22 cellular contexts compared by ENCODE assay signal in genomic region chr3:195046441-195046840, GRCh38.
"Had no signal": no experiment of that assay in that cellular context is flagged by ENCODE, and none has a peak within 500 bp of the region (broad histone marks: within the 10 kb centered on the region; RNA-seq: fewer than 3 reads in every experiment).

No MANE protein-coding gene starts in this region.

- DNase-seq: activated CD4-positive, alpha-beta T cell treated with anti-CD3 and anti-CD28 coated beads for 1 hour; activated CD4-positive, alpha-beta T cell treated with anti-CD3 and anti-CD28 coated beads, Interleukin-2, amount 10 ng/mL, durations not matched to agents 24 days and 14 days; activated CD4-positive, alpha-beta T cell treated with anti-CD3 and anti-CD28 coated beads, Interleukin-2, amount 50 U/mL, for 48 hours; activated CD8-positive, alpha-beta memory T cell treated with anti-CD3 and anti-CD28 coated beads, Interleukin-2, amount 10 ng/mL, durations not matched to agents 7 days and 5 days; activated gamma-delta T cell; activated naive CD4-positive, alpha-beta T cell treated with anti-CD3 and anti-CD28 coated beads for 36 hours; activated T-cell treated with anti-CD3 and anti-CD28 coated beads, Interleukin-2, amount 50 U/mL, for 24 hours; adrenal gland; anterior cingulate cortex; caudate nucleus; Karpas-422; MM.1S; NCI-H1105; NCI-H1436 treated with DMSO at 0.1 percent for 48 hours; NCI-H187; NCI-H2081; NCI-H524; SHP77 had no signal

- H3K4me1 ChIP-seq: adrenal gland had no signal

- H3K27ac ChIP-seq: adrenal gland had no signal

- H3K27me3 ChIP-seq: adrenal gland had no signal

- H3K9me3 Mint-ChIP-seq: activated CD4-positive, alpha-beta T cell treated with anti-CD3 and anti-CD28 coated beads, Interleukin-2, amount 10 ng/mL, durations not matched to agents 24 days and 14 days; activated naive CD4-positive, alpha-beta T cell treated with anti-CD3 and anti-CD28 coated beads for 36 hours; activated T-cell treated with anti-CD3 and anti-CD28 coated beads, Interleukin-2, amount 50 U/mL, for 24 hours; activated T-helper 1 cell treated with anti-CD3 and anti-CD28 coated beads, Interleukin-12 subunit alpha, Interleukin-12 subunit beta, Interleukin-2, Interleukin-4 antibody, amounts not matched to agents 30 ng/mL and 10 ng/mL and 1 ng/mL, durations not matched to agents 14 hours and 24 hours and 36 hours; T-helper 1 cell treated with Interleukin-12 subunit alpha and Interleukin-12 subunit beta and Interleukin-4 antibody, amounts not matched to agents 30 μg/mL and 1 μg/mL, for 36 hours had no signal

- H3K27ac Mint-ChIP-seq: activated CD4-positive, alpha-beta T cell treated with anti-CD3 and anti-CD28 coated beads, Interleukin-2, amount 10 ng/mL, durations not matched to agents 24 days and 14 days; activated CD8-positive, alpha-beta memory T cell treated with anti-CD3 and anti-CD28 coated beads, Interleukin-2, amount 10 ng/mL, durations not matched to agents 7 days and 5 days; activated naive CD4-positive, alpha-beta T cell treated with anti-CD3 and anti-CD28 coated beads for 36 hours; activated naive CD8-positive, alpha-beta T cell; activated T-cell treated with anti-CD3 and anti-CD28 coated beads, Interleukin-2, amount 50 U/mL, for 24 hours; activated T-helper 1 cell treated with anti-CD3 and anti-CD28 coated beads, Interleukin-12 subunit alpha, Interleukin-12 subunit beta, Interleukin-2, Interleukin-4 antibody, amounts not matched to agents 30 ng/mL and 10 ng/mL and 1 ng/mL, durations not matched to agents 14 hours and 24 hours and 36 hours; T-helper 1 cell treated with Interleukin-12 subunit alpha and Interleukin-12 subunit beta and Interleukin-4 antibody, amounts not matched to agents 30 μg/mL and 1 μg/mL, for 36 hours had no signal

- H3K4me1 Mint-ChIP-seq: activated CD4-positive, alpha-beta T cell treated with anti-CD3 and anti-CD28 coated beads, Interleukin-2, amount 10 ng/mL, durations not matched to agents 24 days and 14 days; activated CD8-positive, alpha-beta memory T cell treated with anti-CD3 and anti-CD28 coated beads, Interleukin-2, amount 10 ng/mL, durations not matched to agents 7 days and 5 days had no signal

- H3K9me3 ChIP-seq: adrenal gland had no signal

- H3K36me3 Mint-ChIP-seq: activated CD8-positive, alpha-beta memory T cell treated with anti-CD3 and anti-CD28 coated beads, Interleukin-2, amount 10 ng/mL, durations not matched to agents 7 days and 5 days; activated naive CD8-positive, alpha-beta T cell had no signal

- H3K36me3 ChIP-seq: adrenal gland had no signal

- H3K4me3 ChIP-seq: adrenal gland, K562 had no signal

- ATAC-seq: activated CD8-positive, alpha-beta memory T cell treated with anti-CD3 and anti-CD28 coated beads, Interleukin-2, amount 10 ng/mL, durations not matched to agents 7 days and 5 days; K562 had no signal

- H3K4me3 Mint-ChIP-seq: activated CD4-positive, alpha-beta T cell treated with anti-CD3 and anti-CD28 coated beads, Interleukin-2, amount 10 ng/mL, durations not matched to agents 24 days and 14 days; activated CD8-positive, alpha-beta memory T cell treated with anti-CD3 and anti-CD28 coated beads, Interleukin-2, amount 10 ng/mL, durations not matched to agents 7 days and 5 days; activated naive CD4-positive, alpha-beta T cell treated with anti-CD3 and anti-CD28 coated beads for 36 hours; activated naive CD8-positive, alpha-beta T cell; activated T-cell treated with anti-CD3 and anti-CD28 coated beads, Interleukin-2, amount 50 U/mL, for 24 hours; activated T-helper 1 cell treated with anti-CD3 and anti-CD28 coated beads, Interleukin-12 subunit alpha, Interleukin-12 subunit beta, Interleukin-2, Interleukin-4 antibody, amounts not matched to agents 30 ng/mL and 10 ng/mL and 1 ng/mL, durations not matched to agents 14 hours and 24 hours and 36 hours; T-helper 1 cell treated with Interleukin-12 subunit alpha and Interleukin-12 subunit beta and Interleukin-4 antibody, amounts not matched to agents 30 μg/mL and 1 μg/mL, for 36 hours had no signal

- H3K27me3 Mint-ChIP-seq: activated naive CD8-positive, alpha-beta T cell; activated T-cell treated with anti-CD3 and anti-CD28 coated beads, Interleukin-2, amount 50 U/mL, for 24 hours had no signal
